Comparison of ENCODE assay signal across 8 cellular contexts in genomic region chr2:113656031-113656624, GRCh38. TPM values are rescaled to one million over a fixed set of nuclear protein-coding genes. Genes with fewer than 3 reads are reported as not detected.
DNase-seq lines count a peak whose midpoint lies in the region; ATAC-seq and TF ChIP-seq lines count a peak whose summit lies in the region.
"Not testable (repeated sequence)": the region's sequence is repeated elsewhere in the genome, so short reads cannot be mapped to it uniquely, and the experiment has no call there.

No MANE protein-coding gene starts in this region.

- DNase-seq in GM12864 (ENCODE audit: low read depth): peak; percentile 44
- not testable (repeated sequence) for DNase-seq in T-helper 17 cell, endodermal cell
- peak; percentile 4 for DNase-seq in activated naive CD4-positive, alpha-beta T cell treated with Interleukin-2 at 50 U/mL for 16 hours

- peak overlapping the region; percentile 77 for H3K4me3 Mint-ChIP-seq in T-helper 17 cell
- peak overlapping the region; percentile 73 for H3K4me3 Mint-ChIP-seq in endodermal cell

- H3K27me3 Mint-ChIP-seq in T-helper 17 cell (peaks cover 10% of the 10 kb centered on the region), endodermal cell (ENCODE audit: insufficient read depth) (peaks cover 26% of the 10 kb centered on the region)

- not testable (repeated sequence) for TF ChIP-seq CTCF in 22Rv1 (IDR thresholded peaks at IDR 0.05); GM12864 (IDR thresholded peaks at IDR 0.05; ENCODE audit: low read depth, low read length, missing control alignments); OCI-LY1 (IDR thresholded peaks at IDR 0.05; ENCODE audit: low read length); endodermal cell (conservative IDR thresholded peaks at IDR 0.05)

- H3K4me3 ChIP-seq in GM12864 (ENCODE audit: low read depth, low read length) (peak overlapping the region; percentile 46), OCI-LY1 (ENCODE audit: low read depth, low read length, poor library complexity, severe bottlenecking) (peak overlapping the region; percentile 58), endodermal cell (ENCODE audit: low read length) (peak overlapping the region; percentile 53), mucosa of rectum (ENCODE audit: low read length in 2 of 2) (peak overlapping the region; percentile 50 to 55)

- H3K9ac ChIP-seq in OCI-LY1 (ENCODE audit: low read length): peak overlapping the region; percentile 43; the same call in 1 of the 2 replicates
- H3K9ac ChIP-seq in endodermal cell (ENCODE audit: extremely low read depth, low read length, poor library complexity, severe bottlenecking); mucosa of rectum (ENCODE audit: low read depth in 1 of 2, low read length in 2 of 2): not testable (repeated sequence)

- H3K9me3 Mint-ChIP-seq in endodermal cell: peaks cover 40% of the 10 kb centered on the region

- H3K9me2 ChIP-seq in OCI-LY1 (ENCODE audit: low read depth, low read length): not testable (repeated sequence)

- H3K4me1 Mint-ChIP-seq in T-helper 17 cell, endodermal cell: not testable (repeated sequence)

- not testable (repeated sequence) for H3F3A ChIP-seq in OCI-LY1 (ENCODE audit: insufficient read depth, low read length)

- H3K27ac ChIP-seq in 22Rv1 (peak overlapping the region; percentile 58), OCI-LY1 (ENCODE audit: low read depth, low read length, poor library complexity, severe bottlenecking) (peak overlapping the region; percentile 40)
- H3K27ac ChIP-seq in endodermal cell (ENCODE audit: low read depth, low read length); mucosa of rectum (ENCODE audit: low read depth in 2 of 2, low read length in 2 of 2): not testable (repeated sequence)

- H3K4me1 ChIP-seq in OCI-LY1 (ENCODE audit: insufficient read depth, low read length, severe bottlenecking); endodermal cell (ENCODE audit: control insufficient read depth, insufficient read depth, low read length); mucosa of rectum (ENCODE audit: control insufficient read depth in 2 of 2, insufficient read depth in 2 of 2, low read length in 2 of 2): not testable (repeated sequence)

- peak overlapping the region; percentile 59 for H3K4me2 ChIP-seq in OCI-LY1 (ENCODE audit: low read length)

- not testable (repeated sequence) for H3K9me3 ChIP-seq in OCI-LY1 (ENCODE audit: low read length); T-helper 17 cell (ENCODE audit: control insufficient read depth, low read length, poor library complexity, severe bottlenecking); endodermal cell (ENCODE audit: control insufficient read depth, low read length); mucosa of rectum (ENCODE audit: control insufficient read depth in 2 of 2, low read length in 2 of 2)

- not testable (repeated sequence) for H3K79me2 ChIP-seq in OCI-LY1 (ENCODE audit: insufficient read depth, low read length)

- ATAC-seq in HG03432 (IDR thresholded peaks at IDR 0.05; ENCODE audit: unreplicated experiment) (peak; percentile 58), T-helper 17 cell (peak; percentile 48)

- H3K27ac Mint-ChIP-seq in T-helper 17 cell (peak overlapping the region; percentile 24), endodermal cell (peak overlapping the region; percentile 89)

- not testable (repeated sequence) for H2AFZ ChIP-seq in OCI-LY1 (ENCODE audit: low read length)

- not testable (repeated sequence) for H3K36me3 ChIP-seq in OCI-LY1 (ENCODE audit: insufficient read depth, low read length); endodermal cell (ENCODE audit: control insufficient read depth, insufficient read depth, low read length); mucosa of rectum (ENCODE audit: control insufficient read depth in 2 of 2, insufficient read depth in 2 of 2, low read length in 2 of 2)

- H4K20me1 ChIP-seq in OCI-LY1 (ENCODE audit: insufficient read depth, low read length): not testable (repeated sequence)

- WGBS in endodermal cell (ENCODE audit: insufficient coverage in 1 of 2, insufficient read length in 1 of 2), 2 experiments: 39 to 40% methylated on average over 1 to 27 of the region's 27 CpGs

- not testable (repeated sequence) for H3K27me3 ChIP-seq in OCI-LY1 (ENCODE audit: insufficient read depth, low read length); endodermal cell (ENCODE audit: control insufficient read depth, insufficient read depth, low read length, poor library complexity, severe bottlenecking); mucosa of rectum (ENCODE audit: control insufficient read depth in 2 of 2, insufficient read depth in 2 of 2, low read length in 2 of 2)

- not testable (repeated sequence) for H3K36me3 Mint-ChIP-seq in T-helper 17 cell (ENCODE audit: low read depth); endodermal cell (ENCODE audit: low read depth)

RNA-seq across cellular contexts. Expression of gene RABL2A, which starts 29.1 kb away (rescaled TPM):
- total RNA-seq in T-helper 17 cell: 10 to 100 TPM; 14.9 to 18.8 TPM
- 10 to 100 TPM; 29.0 to 33.5 TPM for total RNA-seq in endodermal cell
- polyA plus RNA-seq in endodermal cell (2013, experiment 1 of 2): 24.6 TPM
- polyA plus RNA-seq in endodermal cell (2013, experiment 2 of 2): 25.8 TPM
